Comparison of ENCODE assay signal across 10 cellular contexts in the genomic region with DNA sequence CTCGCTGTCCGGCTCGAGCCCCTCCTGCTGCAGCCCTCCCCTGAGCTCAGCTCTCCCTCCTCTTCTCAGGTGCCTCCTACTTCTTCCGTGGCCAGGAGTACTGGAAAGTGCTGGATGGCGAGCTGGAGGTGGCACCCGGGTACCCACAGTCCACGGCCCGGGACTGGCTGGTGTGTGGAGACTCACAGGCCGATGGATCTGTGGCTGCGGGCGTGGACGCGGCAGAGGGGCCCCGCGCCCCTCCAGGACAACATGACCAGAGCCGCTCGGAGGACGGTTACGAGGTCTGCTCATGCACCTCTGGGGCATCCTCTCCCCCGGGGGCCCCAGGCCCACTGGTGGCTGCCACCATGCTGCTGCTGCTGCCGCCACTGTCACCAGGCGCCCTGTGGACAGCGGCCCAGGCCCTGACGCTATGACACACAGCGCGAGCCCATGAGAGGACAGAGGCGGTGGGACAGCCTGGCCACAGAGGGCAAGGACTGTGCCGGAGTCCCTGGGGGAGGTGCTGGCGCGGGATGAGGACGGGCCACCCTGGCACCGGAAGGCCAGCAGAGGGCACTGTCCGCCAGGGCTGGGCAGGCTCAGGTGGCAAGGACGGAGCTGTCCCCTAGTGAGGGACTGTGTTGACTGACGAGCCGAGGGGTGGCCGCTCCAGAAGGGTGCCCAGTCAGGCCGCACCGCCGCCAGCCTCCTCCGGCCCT. TPM values are rescaled to one million over a fixed set of nuclear protein-coding genes. Genes with fewer than 3 reads are reported as not detected.
DNase-seq lines count a peak whose midpoint lies in the region; ATAC-seq and TF ChIP-seq lines count a peak whose summit lies in the region.
"Had no signal": no experiment of that assay in that cellular context is flagged by ENCODE, and none has a peak within 500 bp of the region (broad histone marks: within the 10 kb centered on the region; RNA-seq: fewer than 3 reads in every experiment).

No MANE protein-coding gene starts in this region.

- TF ChIP-seq POLR2A in esophagus squamous epithelium (IDR thresholded peaks at IDR 0.05) = no peak

- 91 to 100% methylated on average over 2 to 4 of the region's 41 CpGs for WGBS in esophagus squamous epithelium, 2 donors

- H3K9me3 Mint-ChIP-seq in stimulated activated effector memory CD8-positive, alpha-beta T cell treated with anti-CD3 and anti-CD28 coated beads, Interleukin-12 subunit alpha, Interleukin-12 subunit beta, amount 100 ng/mL, for 72 hours = no peaks in the 10 kb centered on the region
- H3K9me3 Mint-ChIP-seq: memory B cell had no signal

- peaks cover 0 to 42% (median 0%) of the 10 kb centered on the region in 4 donors for H3K27me3 ChIP-seq in esophagus squamous epithelium

- H2AFZ ChIP-seq in OCI-LY7 (ENCODE audit: low read length) = no peak overlapping the region

- no peak overlapping the region for H3K27ac ChIP-seq in OCI-LY7 (ENCODE audit: low read depth, low read length, poor library complexity, severe bottlenecking)
- no peak overlapping the region for H3K27ac ChIP-seq in esophagus squamous epithelium

- no peak overlapping the region for H3K4me3 ChIP-seq in OCI-LY7 (ENCODE audit: low read depth, low read length, poor library complexity, severe bottlenecking)
- peak overlapping the region in 1 of 4 donors; percentile 6 for H3K4me3 ChIP-seq in esophagus squamous epithelium

- POLR2A ChIA-PET in OCI-LY7 (lab: Charles Lee) = no interaction called here

- H3K36me3 ChIP-seq in OCI-LY7 (ENCODE audit: insufficient read depth, low read length) (no peaks in the 10 kb centered on the region), esophagus squamous epithelium (no peaks in the 10 kb centered on the region)

- intact Hi-C loops in OCI-LY7 (cut with micrococcal nuclease; ENCODE audit: unreplicated experiment) (loop anchor here (5.0 kb wide), 1 partner anchor 151 kb away; no protein-coding TSS in a partner anchor), esophagus squamous epithelium (cut with DNase I) (no loop called here)

- DNase-seq in NCI-H2171 treated with DMSO at 0.1 percent for 48 hours (lab: John Stamatoyannopoulos, UW) = peak; percentile 6
- DNase-seq in NCI-H2171 (lab: John Stamatoyannopoulos, UW) = no peak
- peak; percentile 23 for DNase-seq in OCI-LY7 (ENCODE audit: low spot score)
- no peak for DNase-seq in esophagus squamous epithelium (lab: John Stamatoyannopoulos, UW)
- DNase-seq in stimulated activated effector memory CD8-positive, alpha-beta T cell treated with anti-CD3 and anti-CD28 coated beads, Interleukin-12 subunit alpha, Interleukin-12 subunit beta, amount 100 ng/mL, for 72 hours (ENCODE audit: low spot score in 2 of 2) = no peak
- no peak for DNase-seq in AG08396 (ENCODE audit: low spot score)
- DNase-seq: 8988T had no signal

- H3K9me3 ChIP-seq in OCI-LY7 (ENCODE audit: low read length) (no peaks in the 10 kb centered on the region), esophagus squamous epithelium (no peaks in the 10 kb centered on the region)

- peak; percentile 41; the same call in 1 of the 2 replicates for TF ChIP-seq CTCF in OCI-LY7 (conservative IDR thresholded peaks at IDR 0.05; ENCODE audit: low read length)
- peak; percentile 50 to 79 (median 61) for TF ChIP-seq CTCF in esophagus squamous epithelium (IDR thresholded peaks at IDR 0.05)

- no peaks in the 10 kb centered on the region for H3K36me3 Mint-ChIP-seq in stimulated activated effector memory CD8-positive, alpha-beta T cell treated with anti-CD3 and anti-CD28 coated beads, Interleukin-12 subunit alpha, Interleukin-12 subunit beta, amount 100 ng/mL, for 72 hours
- H3K36me3 Mint-ChIP-seq: memory B cell had no signal

- H4K20me1 ChIP-seq in OCI-LY7 (ENCODE audit: insufficient read depth, low read length) = no peaks in the 10 kb centered on the region

- H3K4me1 ChIP-seq in OCI-LY7 (ENCODE audit: insufficient read depth, low read length, poor library complexity, severe bottlenecking) = no peaks in the 10 kb centered on the region
- H3K4me1 ChIP-seq in esophagus squamous epithelium = peaks cover 5 to 11% (median 6%) of the 10 kb centered on the region in 3 donors

- H3K4me1 Mint-ChIP-seq in stimulated activated effector memory CD8-positive, alpha-beta T cell treated with anti-CD3 and anti-CD28 coated beads, Interleukin-12 subunit alpha, Interleukin-12 subunit beta, amount 100 ng/mL, for 72 hours = no peaks in the 10 kb centered on the region
- H3K4me1 Mint-ChIP-seq: memory B cell had no signal

- H3K27ac Mint-ChIP-seq in stimulated activated effector memory CD8-positive, alpha-beta T cell treated with anti-CD3 and anti-CD28 coated beads, Interleukin-12 subunit alpha, Interleukin-12 subunit beta, amount 100 ng/mL, for 72 hours = no peak overlapping the region
- H3K27ac Mint-ChIP-seq: memory B cell had no signal

- H3K4me3 Mint-ChIP-seq in stimulated activated effector memory CD8-positive, alpha-beta T cell treated with anti-CD3 and anti-CD28 coated beads, Interleukin-12 subunit alpha, Interleukin-12 subunit beta, amount 100 ng/mL, for 72 hours = no peak overlapping the region
- H3K4me3 Mint-ChIP-seq: memory B cell had no signal

- BruUV-seq in OCI-LY7 (replicated peaks; lab: Mats Ljungman, UMichigan) = no TSS peak

- CTCF ChIA-PET in OCI-LY7 (lab: Charles Lee; ENCODE audit: unreplicated experiment) = no interaction called here

- H3K9me2 ChIP-seq in OCI-LY7 (ENCODE audit: insufficient read depth, low read length) = no peaks in the 10 kb centered on the region

- no peak overlapping the region for H3K4me2 ChIP-seq in OCI-LY7 (ENCODE audit: low read length)

- ATAC-seq in stimulated activated effector memory CD8-positive, alpha-beta T cell treated with anti-CD3 and anti-CD28 coated beads, Interleukin-12 subunit alpha, Interleukin-12 subunit beta, amount 100 ng/mL, for 72 hours = peak; percentile 50
- no peak for ATAC-seq in GM21526 (IDR thresholded peaks at IDR 0.05; ENCODE audit: low FRiP score, unreplicated experiment)
- no peak for ATAC-seq in HG03521 (IDR thresholded peaks at IDR 0.05; ENCODE audit: unreplicated experiment)

- no peaks in the 10 kb centered on the region for H3K79me2 ChIP-seq in OCI-LY7 (ENCODE audit: insufficient read depth, low read depth, low read length)

RNA-seq across cellular contexts. Expression of a gene that starts 22.8 kb away (rescaled TPM):
- not detected in 2 replicates for total RNA-seq in OCI-LY7 (2014; rRNA removed; shearing (Covaris generic))
- not detected in 2 replicates for total RNA-seq in OCI-LY7 (2022)
- total RNA-seq in esophagus squamous epithelium = 1 to 10 TPM; 1.3 to 3.1 (median 1.9) TPM

RNA-seq across cellular contexts. Expression of a gene that starts 43.4 kb away (rescaled TPM):
- 1.9 and 4.3 TPM in 2 replicates for total RNA-seq in OCI-LY7 (2014; rRNA removed; shearing (Covaris generic))
- total RNA-seq in OCI-LY7 (2022) (15.5 and 15.6 TPM in 2 replicates), esophagus squamous epithelium (10 to 100 TPM in 3 of 4 donors, 1 to 10 TPM in 1; 9.1 to 55.0 (median 19.5) TPM)

Comparison
In these comparisons a context has a peak if more than half of its experiments do, and no peak if none do; other contexts are left out.
1. DNase-seq: peak in NCI-H2171 treated with DMSO at 0.1 percent for 48 hours (single experiment) and OCI-LY7 (single experiment); none in NCI-H2171 (single experiment), esophagus squamous epithelium (single experiment), stimulated activated effector memory CD8-positive, alpha-beta T cell treated with anti-CD3 and anti-CD28 coated beads, Interleukin-12 subunit alpha, Interleukin-12 subunit beta, amount 100 ng/mL, for 72 hours (0 of 2) and AG08396 (single experiment).